In genomic region chr7:140517546-140518369, GRCh38 we compare ENCODE assay signal across 8 cellular contexts. TPM values are rescaled to one million over a fixed set of nuclear protein-coding genes. Genes with fewer than 3 reads are reported as not detected.
DNase-seq lines count a peak whose midpoint lies in the region; ATAC-seq lines count a peak whose summit lies in the region.

No MANE protein-coding gene starts in this region.

- no peak overlapping the region for H3K27ac ChIP-seq in aorta (ENCODE audit: low read depth in 1 of 2, low read length in 2 of 2)

- ATAC-seq in GM19035 (IDR thresholded peaks at IDR 0.05; ENCODE audit: unreplicated experiment) (peak; percentile 63), left cardiac atrium (peak; percentile 93 to 95), aorta (ENCODE audit: low FRiP score) (peak; percentile 94)

- WGBS in aorta, 2 donors: 51 to 52% methylated on average over 31 of the region's 31 CpGs

- H3K4me1 ChIP-seq in adipocyte (ENCODE audit: control insufficient read depth, insufficient read depth, low read length) (peaks cover 18% of the 10 kb centered on the region), aorta (ENCODE audit: control insufficient read depth in 1 of 2, insufficient read depth in 2 of 2, low read length in 2 of 2) (no peaks in the 10 kb centered on the region)

- H3K27me3 ChIP-seq in adipocyte (replicated peaks; ENCODE audit: control insufficient read depth, insufficient read depth, low read length) (no peaks in the 10 kb centered on the region), aorta (ENCODE audit: control insufficient read depth in 1 of 2, insufficient read depth in 2 of 2, low read length in 1 of 2) (no peaks in the 10 kb centered on the region)

- peak; percentile 90 for DNase-seq in AG08396 (ENCODE audit: low spot score)
- DNase-seq in NCI-H146 treated with DMSO at 0.1 percent for 48 hours (lab: John Stamatoyannopoulos, UW; ENCODE audit: unreplicated experiment): peak; percentile 53
- peak; percentile 66 to 86 for DNase-seq in SW 1271 (lab: John Stamatoyannopoulos, UW)
- DNase-seq in adipocyte (ENCODE audit: low read depth): peak; percentile 97
- DNase-seq in left cardiac atrium: peak; percentile 92
- DNase-seq in putamen (ENCODE audit: low spot score): peak; percentile 80
- DNase-seq in aorta: peak; percentile 91 to 96

- H3K4me3 ChIP-seq in adipocyte (ENCODE audit: low read length) (peak overlapping the region; percentile 0), aorta (ENCODE audit: low read length in 2 of 2) (no peak overlapping the region)

- intact Hi-C loops in left cardiac atrium (cut with DNase I) (loop anchor here (1.0 to 2.0 kb wide), 2 partner anchors 135 to 136 kb away; no protein-coding TSS in a partner anchor), aorta (cut with DNase I) (loop anchor here (1.0 to 2.0 kb wide), 2 partner anchors 135 to 136 kb away; no protein-coding TSS in a partner anchor)

- no peaks in the 10 kb centered on the region for H3K9me3 ChIP-seq in adipocyte (ENCODE audit: control insufficient read depth, low read length)
- no peaks in the 10 kb centered on the region for H3K9me3 ChIP-seq in aorta (ENCODE audit: control insufficient read depth, low read length)

- H3K9ac ChIP-seq in adipocyte (ENCODE audit: low read length): peak overlapping the region; percentile 46

- H3K36me3 ChIP-seq in adipocyte (ENCODE audit: control insufficient read depth, insufficient read depth, low read length, severe bottlenecking) (no peaks in the 10 kb centered on the region), aorta (ENCODE audit: control insufficient read depth in 1 of 2, insufficient read depth in 2 of 2, low read length in 1 of 2) (no peaks in the 10 kb centered on the region)

RNA-seq across cellular contexts. Expression of gene MKRN1, which starts 38.5 kb away (rescaled TPM):
- total RNA-seq in left cardiac atrium: 10 to 100 TPM; 65.4 to 79.2 TPM
- total RNA-seq in aorta: 10 to 100 TPM; 68.5 to 69.2 TPM
- 10 to 100 TPM; 51.2 to 51.8 TPM for polyA plus RNA-seq in aorta
